In the genomic region with DNA sequence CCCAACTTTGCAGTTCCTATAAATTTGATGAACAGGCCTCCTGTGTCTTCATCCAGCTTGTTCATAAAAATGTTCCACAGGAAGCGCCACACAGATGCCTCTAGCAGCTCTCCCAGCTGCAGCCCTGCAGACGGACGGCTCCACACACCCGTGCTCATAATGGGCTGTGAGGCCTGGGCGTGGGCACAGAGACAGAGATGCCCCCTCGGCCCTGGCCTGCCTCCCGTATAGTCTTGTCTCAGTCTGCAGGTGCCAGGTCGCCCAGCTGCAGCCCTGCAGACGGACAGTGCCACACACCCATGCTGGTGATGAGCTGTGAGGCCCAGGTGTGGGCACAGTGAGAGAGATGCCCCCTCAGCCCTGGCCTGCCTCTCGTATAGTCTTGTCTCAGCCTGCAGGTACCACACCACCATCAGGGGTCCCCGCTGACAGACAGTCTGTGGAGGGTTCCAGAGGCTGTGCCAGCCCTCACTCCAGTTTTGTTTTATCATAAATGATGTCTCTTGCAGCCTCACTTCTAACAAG, we compare ENCODE assay signal across 15 cellular contexts.
DNase-seq lines count a peak whose midpoint lies in the region; FAIRE-seq and TF ChIP-seq lines count a peak whose summit lies in the region.
"Had no signal": no experiment of that assay in that cellular context is flagged by ENCODE, and none has a peak within 500 bp of the region (broad histone marks: within the 10 kb centered on the region; RNA-seq: fewer than 3 reads in every experiment).

No MANE protein-coding gene starts in this region.

- H4K12ac ChIP-seq in trophoblast cell (ENCODE audit: low read depth, low read length) = no peak overlapping the region

- H3K36me3 ChIP-seq in BLaER1 treated with 17β-estradiol and CSF1 and Interleukin-3, amounts not matched to agents 10 nM and 100 nM = peaks cover 0 to 26% (median 6%) of the 10 kb centered on the region in 11 experiments; a peak in 8 of 22 replicates
- H3K36me3 ChIP-seq in H1 (ENCODE audit: control insufficient read depth in 2 of 4, insufficient read depth in 4 of 4, low read length in 3 of 4) = peaks cover 0 to 2% (median 0%) of the 10 kb centered on the region in 4 experiments; a peak in 1 of 8 replicates
- peaks cover 0 to 3% of the 10 kb centered on the region in 2 experiments for H3K36me3 ChIP-seq in trophoblast cell (ENCODE audit: control insufficient read depth in 1 of 2, insufficient read depth in 2 of 2, low read length in 2 of 2)
- H3K36me3 ChIP-seq in neuronal stem cell (replicated peaks in 1 of 2; ENCODE audit: control insufficient read depth in 2 of 2, insufficient read depth in 2 of 2, low read length in 2 of 2) = no peaks in the 10 kb centered on the region

- no peaks in the 10 kb centered on the region for H3K27me3 Mint-ChIP-seq in osteocyte (ENCODE audit: unreplicated experiment)
- H3K27me3 Mint-ChIP-seq: CD4-positive, CD25-positive, alpha-beta regulatory T cell had no signal

- H3K56ac ChIP-seq in H1 (replicated peaks; ENCODE audit: insufficient read length, low read depth, low read length) = no peak overlapping the region

- H4K5ac ChIP-seq in H1 (ENCODE audit: insufficient read length, low read depth, low read length) = no peak overlapping the region

- no peak for TF ChIP-seq CTCF in H1 (IDR thresholded peaks at IDR 0.05; ENCODE audit: control extremely low read depth in 1 of 3, insufficient read depth in 1 of 3, low read depth in 1 of 3, low read length in 3 of 3)
- TF ChIP-seq CTCF in osteocyte (IDR thresholded peaks at IDR 0.05) = no peak

- H2BK12ac ChIP-seq in H1 (ENCODE audit: low read depth, low read length) (no peak overlapping the region), trophoblast cell (ENCODE audit: low read length) (no peak overlapping the region), neuronal stem cell (ENCODE audit: low read length) (no peak overlapping the region)

- H3K27me3 ChIP-seq in BLaER1 treated with 17β-estradiol and CSF1 and Interleukin-3, amounts not matched to agents 10 nM and 100 nM = peaks cover 0 to 6% (median 0%) of the 10 kb centered on the region in 11 experiments; a peak in 1 of 22 replicates
- H3K27me3 ChIP-seq in H1 (replicated peaks in 1 of 4; ENCODE audit: control insufficient read depth in 3 of 4, extremely low read depth in 1 of 4, insufficient read depth in 3 of 4, low read length in 3 of 4) = no peaks in the 10 kb centered on the region
- H3K27me3 ChIP-seq in trophoblast cell (ENCODE audit: insufficient read depth, low read length) = no peaks in the 10 kb centered on the region
- no peaks in the 10 kb centered on the region for H3K27me3 ChIP-seq in neuronal stem cell (ENCODE audit: control insufficient read depth in 3 of 3, insufficient read depth in 3 of 3, low read depth in 1 of 3, low read length in 3 of 3)

- peaks cover 14 to 37% (median 21%) of the 10 kb centered on the region in 11 experiments for H3K9me3 ChIP-seq in BLaER1 treated with 17β-estradiol and CSF1 and Interleukin-3, amounts not matched to agents 10 nM and 100 nM (replicated peaks in 1 of 11)
- H3K9me3 ChIP-seq in H1 (ENCODE audit: insufficient read depth in 2 of 2, low read depth in 1 of 2, low read length in 1 of 2) = peaks cover 7 to 20% of the 10 kb centered on the region in 2 experiments; a peak in 3 of 4 replicates
- H3K9me3 ChIP-seq in trophoblast cell (ENCODE audit: insufficient read depth, low read depth, low read length) = peaks cover 6% of the 10 kb centered on the region
- H3K9me3 ChIP-seq in neuronal stem cell (replicated peaks in 1 of 2; ENCODE audit: control insufficient read depth in 2 of 2, insufficient read depth in 1 of 2, low read depth in 1 of 2, low read length in 2 of 2) = peaks cover 0 to 4% of the 10 kb centered on the region in 2 donors
- H3K9me3 ChIP-seq: Caco-2 had no signal

- no peak overlapping the region for H3K27ac Mint-ChIP-seq in osteocyte (ENCODE audit: unreplicated experiment)
- H3K27ac Mint-ChIP-seq: CD4-positive, CD25-positive, alpha-beta regulatory T cell; CD8-positive, alpha-beta T cell had no signal

- H3K14ac ChIP-seq in H1 (ENCODE audit: insufficient read length) = no peak overlapping the region
- H3K14ac ChIP-seq in trophoblast cell (ENCODE audit: low read length) = no peak overlapping the region
- H3K14ac ChIP-seq in neuronal stem cell (ENCODE audit: low read length) = no peak overlapping the region

- WGBS in H1 (ENCODE audit: extremely low coverage in 1 of 2, insufficient coverage in 1 of 2, insufficient read length in 1 of 2, insufficient replicate concordance in 2 of 2, low coverage in 1 of 2, low lambda C conversion rate in 2 of 2, missing lambda C conversion rate in 1 of 2), 2 experiments = 97% methylated on average over 9 of the region's 11 CpGs; no CpG with 5 or more reads in 1 of the 2 experiments
- no CpG with 5 or more reads among the region's 11 CpGs for WGBS in trophoblast cell (ENCODE audit: extremely low coverage, insufficient coverage, insufficient read length)
- WGBS in neuronal stem cell (ENCODE audit: extremely low coverage in 2 of 2, insufficient read length in 2 of 2, insufficient replicate concordance in 1 of 2), 2 donors = no CpG with 5 or more reads among the region's 11 CpGs

- H3K4me1 Mint-ChIP-seq in osteocyte (ENCODE audit: unreplicated experiment) = no peaks in the 10 kb centered on the region
- H3K4me1 Mint-ChIP-seq: CD4-positive, CD25-positive, alpha-beta regulatory T cell had no signal

- H3K9ac ChIP-seq in BLaER1 treated with 17β-estradiol and CSF1 and Interleukin-3, amounts not matched to agents 10 nM and 100 nM = no peak overlapping the region
- H3K9ac ChIP-seq in H1 (replicated peaks in 1 of 4; ENCODE audit: extremely low read depth in 1 of 4, low read depth in 3 of 4, low read length in 3 of 4) = no peak overlapping the region
- H3K9ac ChIP-seq in trophoblast cell (ENCODE audit: low read length) = no peak overlapping the region
- H3K9ac ChIP-seq in neuronal stem cell (ENCODE audit: low read depth, low read length, poor library complexity) = no peak overlapping the region

- peaks cover 13% of the 10 kb centered on the region for H3K9me3 Mint-ChIP-seq in osteocyte (ENCODE audit: unreplicated experiment)

- DNase-seq in H1 (ENCODE audit: low read depth in 1 of 2, low spot score in 2 of 2) (no peak), trophoblast cell (no peak), osteocyte (ENCODE audit: extremely low spot score, unreplicated experiment) (no peak), CD1c-positive myeloid dendritic cell (ENCODE audit: extremely low spot score) (no peak), neuronal stem cell (ENCODE audit: low spot score) (no peak)
- DNase-seq: Caco-2; CD4-positive, CD25-positive, alpha-beta regulatory T cell; CD8-positive, alpha-beta T cell; DMS153; DND-41; GOT3; HCEC 1CT had no signal

- no peak overlapping the region for H3K4me3 Mint-ChIP-seq in osteocyte (ENCODE audit: unreplicated experiment)
- H3K4me3 Mint-ChIP-seq: CD4-positive, CD25-positive, alpha-beta regulatory T cell; CD8-positive, alpha-beta T cell had no signal

- no peak for FAIRE-seq in H1 (lab: Jason Lieb, UNC)
- FAIRE-seq: G401.6, GM12892 had no signal

- no peak overlapping the region for H2AK5ac ChIP-seq in H1 (ENCODE audit: low read depth, low read length)
- H2AK5ac ChIP-seq in trophoblast cell (ENCODE audit: low read length) = no peak overlapping the region
- H2AK5ac ChIP-seq in neuronal stem cell (ENCODE audit: low read depth, low read length) = no peak overlapping the region

- peaks cover 3 to 80% (median 68%) of the 10 kb centered on the region in 10 experiments for H3K4me1 ChIP-seq in BLaER1 treated with 17β-estradiol and CSF1 and Interleukin-3, amounts not matched to agents 10 nM and 100 nM
- H3K4me1 ChIP-seq in H1 (replicated peaks in 1 of 4; ENCODE audit: control insufficient read depth in 3 of 4, insufficient read depth in 4 of 4, low read length in 3 of 4) = peaks cover 0 to 7% (median 3%) of the 10 kb centered on the region in 4 experiments; a peak in 3 of 7 replicates
- peaks cover 5 to 6% of the 10 kb centered on the region in 2 experiments for H3K4me1 ChIP-seq in trophoblast cell (ENCODE audit: control insufficient read depth in 1 of 2, insufficient read depth in 2 of 2, low read length in 2 of 2)
- H3K4me1 ChIP-seq in neuronal stem cell (ENCODE audit: control insufficient read depth in 2 of 2, insufficient read depth in 1 of 2, low read depth in 1 of 2, low read length in 2 of 2) = peaks cover 0 to 5% of the 10 kb centered on the region in 2 donors
- H3K4me1 ChIP-seq: Caco-2 had no signal

- no peak for TF ChIP-seq EP300 in H1 (IDR thresholded peaks at IDR 0.05; ENCODE audit: borderline replicate concordance in 1 of 2, low read depth in 2 of 2, low read length in 2 of 2)

- CTCF ChIA-PET in H1 (lab: Charles Lee; ENCODE audit: partially characterized antibody) = no interaction called here

- TF ChIP-seq POLR2A in H1 (IDR thresholded peaks at IDR 0.05; ENCODE audit: control extremely low read depth in 1 of 2, low read depth in 2 of 2, low read length in 2 of 2) = no peak

- peak overlapping the region; percentile 40 for H4K91ac ChIP-seq in H1 (replicated peaks; ENCODE audit: insufficient read length, low read length)
- H4K91ac ChIP-seq in trophoblast cell (ENCODE audit: low read depth, low read length) = no peak overlapping the region
- H4K91ac ChIP-seq in neuronal stem cell (ENCODE audit: low read depth, low read length, poor library complexity) = no peak overlapping the region

- no peak overlapping the region for H3K4me3 ChIP-seq in BLaER1 treated with 17β-estradiol and CSF1 and Interleukin-3, amounts not matched to agents 10 nM and 100 nM
- no peak overlapping the region for H3K4me3 ChIP-seq in H1 (ENCODE audit: extremely low read depth in 1 of 4, insufficient read depth in 2 of 4, low read depth in 3 of 4, low read length in 4 of 4)
- peak overlapping the region; percentile 4 for H3K4me3 ChIP-seq in trophoblast cell (ENCODE audit: low read depth, low read length)
- no peak overlapping the region for H3K4me3 ChIP-seq in neuronal stem cell (ENCODE audit: low read length in 2 of 2)

- H3K27ac ChIP-seq in BLaER1 treated with 17β-estradiol and CSF1 and Interleukin-3, amounts not matched to agents 10 nM and 100 nM = no peak overlapping the region
- H3K27ac ChIP-seq in H1 (ENCODE audit: low read depth, low read length) (no peak overlapping the region), trophoblast cell (ENCODE audit: low read depth, low read length) (no peak overlapping the region), neuronal stem cell (replicated peaks; ENCODE audit: low read length) (no peak overlapping the region)

- POLR2A ChIA-PET in H1 (lab: Charles Lee; ENCODE audit: partially characterized antibody) = no interaction called here

- H3K79me1 ChIP-seq in H1 (ENCODE audit: low read depth, low read length) = no peaks in the 10 kb centered on the region; the same call in 1 of the 2 replicates
- peaks cover 2% of the 10 kb centered on the region for H3K79me1 ChIP-seq in trophoblast cell (ENCODE audit: low read length)
- no peaks in the 10 kb centered on the region for H3K79me1 ChIP-seq in neuronal stem cell (ENCODE audit: low read depth, low read length)

- H3K36me3 Mint-ChIP-seq in osteocyte (ENCODE audit: unreplicated experiment) = no peaks in the 10 kb centered on the region
- H3K36me3 Mint-ChIP-seq: CD4-positive, CD25-positive, alpha-beta regulatory T cell; CD8-positive, alpha-beta T cell had no signal

- H3K4ac ChIP-seq in H1 (replicated peaks; ENCODE audit: insufficient read length, low read depth, low read length) (no peak overlapping the region), trophoblast cell (ENCODE audit: low read depth, low read length) (no peak overlapping the region), neuronal stem cell (ENCODE audit: low read length) (no peak overlapping the region)

- no peak overlapping the region for H2AFZ ChIP-seq in H1 (ENCODE audit: low read length)
- H2AFZ ChIP-seq in trophoblast cell (ENCODE audit: insufficient read depth, low read length, poor library complexity) = no peak overlapping the region
- no peak overlapping the region for H2AFZ ChIP-seq in neuronal stem cell (ENCODE audit: low read length)

- no peak for TF ChIP-seq RAD21 in H1 (IDR thresholded peaks at IDR 0.05 in 1 of 2, conservative IDR thresholded peaks at IDR 0.05 in 1 of 2; ENCODE audit: low read depth in 2 of 2, low read length in 2 of 2)

- no peak overlapping the region for H2BK5ac ChIP-seq in H1 (ENCODE audit: low read depth, low read length)
- H2BK5ac ChIP-seq in trophoblast cell (ENCODE audit: low read depth, low read length, poor library complexity) = no peak overlapping the region
- no peak overlapping the region for H2BK5ac ChIP-seq in neuronal stem cell (ENCODE audit: low read length)

- peak overlapping the region in 8 of 11 experiments; percentile 48 to 78 (median 68); a peak in 16 of 22 replicates for H3K4me2 ChIP-seq in BLaER1 treated with 17β-estradiol and CSF1 and Interleukin-3, amounts not matched to agents 10 nM and 100 nM
- H3K4me2 ChIP-seq in H1 (ENCODE audit: insufficient read depth in 1 of 2, low read depth in 2 of 2, low read length in 2 of 2) (no peak overlapping the region), trophoblast cell (ENCODE audit: low read length) (no peak overlapping the region), neuronal stem cell (ENCODE audit: insufficient read depth, low read length, poor library complexity, severe bottlenecking) (no peak overlapping the region)

- no peaks in the 10 kb centered on the region; a peak in 2 of 22 replicates for H4K20me1 ChIP-seq in BLaER1 treated with 17β-estradiol and CSF1 and Interleukin-3, amounts not matched to agents 10 nM and 100 nM
- peaks cover 0 to 3% of the 10 kb centered on the region in 2 experiments for H4K20me1 ChIP-seq in H1 (replicated peaks in 1 of 2; ENCODE audit: control insufficient read depth in 1 of 2, insufficient read depth in 2 of 2, low read length in 2 of 2)

- H2BK120ac ChIP-seq in H1 (replicated peaks; ENCODE audit: low read depth, low read length) (no peak overlapping the region), trophoblast cell (ENCODE audit: insufficient read depth, low read length, poor library complexity) (no peak overlapping the region), neuronal stem cell (ENCODE audit: low read depth, low read length) (no peak overlapping the region)

- H2BK20ac ChIP-seq in H1 (ENCODE audit: low read length) = no peak overlapping the region

- H2BK15ac ChIP-seq in H1 (ENCODE audit: low read length) = no peak overlapping the region
- H2BK15ac ChIP-seq in neuronal stem cell (ENCODE audit: low read length) = no peak overlapping the region

- H4K8ac ChIP-seq in H1 (ENCODE audit: extremely low read depth, insufficient read depth, low read length) (no peak overlapping the region), trophoblast cell (ENCODE audit: low read depth, low read length) (no peak overlapping the region), neuronal stem cell (ENCODE audit: low read depth, low read length) (no peak overlapping the region)

- no peaks in the 10 kb centered on the region for H3K79me2 ChIP-seq in H1 (ENCODE audit: control insufficient read depth in 1 of 2, insufficient read depth in 2 of 2, low read length in 2 of 2)
- H3K79me2 ChIP-seq in trophoblast cell (ENCODE audit: control insufficient read depth, insufficient read depth, low read length, poor library complexity) = no peaks in the 10 kb centered on the region

- H3K23ac ChIP-seq in H1 (ENCODE audit: insufficient read length) (no peak overlapping the region), trophoblast cell (ENCODE audit: low read length) (no peak overlapping the region), neuronal stem cell (ENCODE audit: low read depth, low read length, poor library complexity) (no peak overlapping the region)

- H3K23me2 ChIP-seq in H1 (ENCODE audit: low read depth, low read length) = 0 out of 2 replicates have a peak, but pooled peaks cover 2% of the 10 kb centered on the region

- H3K18ac ChIP-seq in H1 (ENCODE audit: extremely low read depth, low read length) (no peak overlapping the region), trophoblast cell (ENCODE audit: low read length) (no peak overlapping the region), neuronal stem cell (ENCODE audit: low read length) (no peak overlapping the region)

Comparison
In these comparisons a context has a peak if more than half of its experiments do, and no peak if none do; other contexts are left out.
1. H3K4me2 ChIP-seq: peak in BLaER1 treated with 17β-estradiol and CSF1 and Interleukin-3, amounts not matched to agents 10 nM and 100 nM (8 of 11); none in H1 (0 of 2), trophoblast cell (single experiment) and neuronal stem cell (single experiment).